In the genomic region with DNA sequence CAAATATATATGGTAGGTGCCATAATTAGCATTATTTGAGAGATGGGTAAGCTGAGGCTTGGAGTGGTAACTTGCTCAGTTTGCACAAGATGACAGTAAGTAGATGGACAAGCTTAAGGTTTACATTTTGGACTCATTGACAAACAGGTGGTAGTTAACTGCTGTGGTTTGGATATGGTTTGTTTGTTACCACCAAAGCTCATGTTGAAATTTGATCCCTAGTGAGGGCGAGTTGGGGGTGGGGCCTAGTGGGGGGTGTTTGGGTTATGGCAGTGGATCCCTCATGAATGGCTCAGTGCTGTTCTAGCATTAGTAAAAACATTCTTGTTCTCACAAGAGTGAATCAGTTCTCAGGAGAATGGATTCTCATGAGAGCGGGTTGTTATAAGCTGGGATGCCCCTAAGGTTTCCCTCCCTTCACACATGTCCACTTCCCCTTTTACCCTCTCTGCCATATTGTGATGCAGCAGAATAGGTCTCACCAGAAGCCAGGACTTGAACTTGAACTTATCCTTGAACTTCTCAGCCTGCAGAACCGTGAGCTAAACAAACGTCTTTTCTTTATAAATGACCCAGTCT, we compare ENCODE assay signal across 1 cellular context.
TF ChIP-seq lines count a peak whose summit lies in the region.

No MANE protein-coding gene starts in this region.

TF ChIP-seq in K562, 482 proteins besides CTCF, POLR2A, EP300 and RAD21 (continued from another document):
- TF ChIP-seq, protein P1, sequence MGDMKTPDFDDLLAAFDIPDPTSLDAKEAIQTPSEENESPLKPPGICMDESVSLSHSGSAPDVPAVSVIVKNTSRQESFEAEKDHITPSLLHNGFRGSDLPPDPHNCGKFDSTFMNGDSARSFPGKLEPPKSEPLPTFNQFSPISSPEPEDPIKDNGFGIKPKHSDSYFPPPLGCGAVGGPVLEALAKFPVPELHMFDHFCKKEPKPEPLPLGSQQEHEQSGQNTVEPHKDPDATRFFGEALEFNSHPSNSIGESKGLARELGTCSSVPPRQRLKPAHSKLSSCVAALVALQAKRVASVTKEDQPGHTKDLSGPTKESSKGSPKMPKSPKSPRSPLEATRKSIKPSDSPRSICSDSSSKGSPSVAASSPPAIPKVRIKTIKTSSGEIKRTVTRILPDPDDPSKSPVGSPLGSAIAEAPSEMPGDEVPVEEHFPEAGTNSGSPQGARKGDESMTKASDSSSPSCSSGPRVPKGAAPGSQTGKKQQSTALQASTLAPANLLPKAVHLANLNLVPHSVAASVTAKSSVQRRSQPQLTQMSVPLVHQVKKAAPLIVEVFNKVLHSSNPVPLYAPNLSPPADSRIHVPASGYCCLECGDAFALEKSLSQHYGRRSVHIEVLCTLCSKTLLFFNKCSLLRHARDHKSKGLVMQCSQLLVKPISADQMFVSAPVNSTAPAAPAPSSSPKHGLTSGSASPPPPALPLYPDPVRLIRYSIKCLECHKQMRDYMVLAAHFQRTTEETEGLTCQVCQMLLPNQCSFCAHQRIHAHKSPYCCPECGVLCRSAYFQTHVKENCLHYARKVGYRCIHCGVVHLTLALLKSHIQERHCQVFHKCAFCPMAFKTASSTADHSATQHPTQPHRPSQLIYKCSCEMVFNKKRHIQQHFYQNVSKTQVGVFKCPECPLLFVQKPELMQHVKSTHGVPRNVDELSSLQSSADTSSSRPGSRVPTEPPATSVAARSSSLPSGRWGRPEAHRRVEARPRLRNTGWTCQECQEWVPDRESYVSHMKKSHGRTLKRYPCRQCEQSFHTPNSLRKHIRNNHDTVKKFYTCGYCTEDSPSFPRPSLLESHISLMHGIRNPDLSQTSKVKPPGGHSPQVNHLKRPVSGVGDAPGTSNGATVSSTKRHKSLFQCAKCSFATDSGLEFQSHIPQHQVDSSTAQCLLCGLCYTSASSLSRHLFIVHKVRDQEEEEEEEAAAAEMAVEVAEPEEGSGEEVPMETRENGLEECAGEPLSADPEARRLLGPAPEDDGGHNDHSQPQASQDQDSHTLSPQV (IDR thresholded peaks at IDR 0.05): no peak
